Comparison of ENCODE assay signal across 8 cellular contexts in the genomic region with DNA sequence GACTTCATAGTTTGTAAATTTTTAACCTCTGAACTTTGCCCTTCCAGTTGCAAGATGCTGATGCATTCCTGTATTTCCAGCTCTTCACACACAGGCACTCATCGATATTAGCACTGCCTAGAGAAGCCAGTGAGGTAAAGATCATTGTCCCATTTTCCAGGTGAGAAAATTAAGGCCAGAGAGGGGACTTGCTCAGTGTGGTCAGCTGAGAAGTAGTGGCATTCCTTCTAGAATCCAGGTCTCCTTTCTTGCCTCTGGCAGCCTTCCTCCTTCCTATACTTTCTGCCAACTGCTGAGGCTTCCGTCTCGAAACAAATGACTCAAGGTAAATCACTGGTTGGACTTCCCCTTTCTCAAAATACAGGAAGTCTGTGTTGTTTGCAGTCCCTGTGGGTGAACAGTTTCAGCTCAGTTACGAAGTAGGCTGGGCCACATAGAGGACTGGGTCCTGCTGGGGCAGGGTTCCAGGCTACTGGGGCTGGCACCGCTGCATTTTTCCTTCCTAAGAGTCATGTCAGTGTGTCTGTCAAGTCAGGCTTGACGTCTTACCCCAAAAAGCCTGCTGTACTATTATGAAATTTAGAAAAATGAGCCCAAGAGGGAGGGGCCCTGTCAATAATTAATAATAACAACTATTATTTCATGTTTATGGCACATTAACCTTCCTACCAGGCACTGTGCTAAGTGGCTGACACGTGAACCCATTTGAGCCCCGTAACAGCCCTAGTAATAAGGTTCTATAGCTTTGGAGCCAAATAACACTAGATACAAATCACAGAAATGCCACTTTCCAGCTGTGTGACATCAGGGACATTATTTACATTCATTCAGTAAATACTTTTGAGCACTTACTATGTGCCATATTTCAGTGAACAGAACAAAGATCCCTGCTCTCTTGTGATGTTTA. TPM values are rescaled to one million over a fixed set of nuclear protein-coding genes. Genes with fewer than 3 reads are reported as not detected.
DNase-seq lines count a peak whose midpoint lies in the region; ATAC-seq and TF ChIP-seq lines count a peak whose summit lies in the region.

No MANE protein-coding gene starts in this region.

- ATAC-seq in GM19397 (IDR thresholded peaks at IDR 0.05; ENCODE audit: unreplicated experiment) (peak; percentile 91), HG03558 (IDR thresholded peaks at IDR 0.05; ENCODE audit: extremely low read depth, unreplicated experiment) (peak; percentile 82), T-helper 17 cell (peak; percentile 79), left lung (peak; percentile 93)

- H3K4me1 Mint-ChIP-seq in T-helper 17 cell = peaks cover 45% of the 10 kb centered on the region

- intact Hi-C loops in left lung (cut with DNase I) = no loop called here

- no peaks in the 10 kb centered on the region for H3K36me3 Mint-ChIP-seq in T-helper 17 cell (ENCODE audit: low read depth)

- no peak for TF ChIP-seq CTCF in left lung (IDR thresholded peaks at IDR 0.05)

- H3K9ac ChIP-seq in BLaER1 treated with 17β-estradiol and CSF1 and Interleukin-3, amounts not matched to agents 10 nM and 100 nM = peak overlapping the region; percentile 67 to 79 (median 77)

- H3K4me3 Mint-ChIP-seq in T-helper 17 cell = peak overlapping the region; percentile 84

- peak overlapping the region; percentile 84 to 94 (median 90) for H3K27ac ChIP-seq in BLaER1 treated with 17β-estradiol and CSF1 and Interleukin-3, amounts not matched to agents 10 nM and 100 nM
- H3K27ac ChIP-seq in left lung = peak overlapping the region; percentile 78 to 93

- peak overlapping the region; percentile 99 for H3K27ac Mint-ChIP-seq in T-helper 17 cell

- H3K9me3 ChIP-seq in BLaER1 treated with 17β-estradiol and CSF1 and Interleukin-3, amounts not matched to agents 10 nM and 100 nM (replicated peaks in 1 of 11) = 0 out of 22 replicates have a peak, but pooled peaks cover 0 to 8% (median 0%) of the 10 kb centered on the region in 11 experiments
- H3K9me3 ChIP-seq in T-helper 17 cell (ENCODE audit: control insufficient read depth, low read length, poor library complexity, severe bottlenecking) = no peaks in the 10 kb centered on the region
- no peaks in the 10 kb centered on the region for H3K9me3 ChIP-seq in left lung

- no peaks in the 10 kb centered on the region for H3K36me3 ChIP-seq in BLaER1 treated with 17β-estradiol and CSF1 and Interleukin-3, amounts not matched to agents 10 nM and 100 nM
- H3K36me3 ChIP-seq in left lung = no peaks in the 10 kb centered on the region

- peaks cover 54 to 93% (median 81%) of the 10 kb centered on the region in 10 experiments for H3K4me1 ChIP-seq in BLaER1 treated with 17β-estradiol and CSF1 and Interleukin-3, amounts not matched to agents 10 nM and 100 nM
- peaks cover 12 to 81% of the 10 kb centered on the region in 2 donors for H3K4me1 ChIP-seq in left lung

- peak overlapping the region in 7 of 10 experiments; percentile 9 to 43 (median 27); a peak in 9 of 20 replicates for H3K4me3 ChIP-seq in BLaER1 treated with 17β-estradiol and CSF1 and Interleukin-3, amounts not matched to agents 10 nM and 100 nM
- H3K4me3 ChIP-seq in left lung = no peak overlapping the region

- H3K27me3 Mint-ChIP-seq in T-helper 17 cell = no peaks in the 10 kb centered on the region

- H3K4me2 ChIP-seq in BLaER1 treated with 17β-estradiol and CSF1 and Interleukin-3, amounts not matched to agents 10 nM and 100 nM = peak overlapping the region; percentile 58 to 99 (median 87)

- DNase-seq in T-helper 17 cell = peak in 2 of 3 donors; percentile 53 to 59
- DNase-seq in astrocyte of the hippocampus (ENCODE audit: low read depth, low spot score) = peak; percentile 87
- peak in 1 of 2 donors; percentile 84 for DNase-seq in left lung
- peak; percentile 13 to 32 for DNase-seq in stimulated activated CD8-positive, alpha-beta memory T cell treated with anti-CD3 and anti-CD28 coated beads, Interleukin-2, amount 100 ng/mL, for 1 hour (ENCODE audit: low read depth in 2 of 2)
- no peak for DNase-seq in NCI-H1436 treated with DMSO at 0.1 percent for 48 hours (lab: John Stamatoyannopoulos, UW)

- no peaks in the 10 kb centered on the region for H3K27me3 ChIP-seq in BLaER1 treated with 17β-estradiol and CSF1 and Interleukin-3, amounts not matched to agents 10 nM and 100 nM
- no peaks in the 10 kb centered on the region for H3K27me3 ChIP-seq in left lung

- H4K20me1 ChIP-seq in BLaER1 treated with 17β-estradiol and CSF1 and Interleukin-3, amounts not matched to agents 10 nM and 100 nM = no peaks in the 10 kb centered on the region

RNA-seq across cellular contexts. Expression of gene RNF19B, which starts 16.6 kb away (rescaled TPM):
- 10 to 100 TPM; 67.1 to 87.7 TPM for total RNA-seq in T-helper 17 cell
- 10 to 100 TPM; 37.8 to 46.0 TPM for total RNA-seq in left lung

RNA-seq across cellular contexts. Expression of gene AK2, which starts 55.4 kb away (rescaled TPM):
- total RNA-seq in T-helper 17 cell (10 to 100 TPM; 51.1 to 61.7 TPM), left lung (100 to 1,000 TPM; 119 to 123 TPM)

Comparison
In these comparisons a context has a peak if more than half of its experiments do, and no peak if none do; other contexts are left out.
1. H3K4me3 ChIP-seq: peak in BLaER1 treated with 17β-estradiol and CSF1 and Interleukin-3, amounts not matched to agents 10 nM and 100 nM (7 of 10); none in left lung (0 of 2).
2. Peak in every context shown above with its lines, with median percentiles within 50 percentile points of each other: ATAC-seq.